Comparison of ENCODE assay signal across 28 cellular contexts in the genomic region with DNA sequence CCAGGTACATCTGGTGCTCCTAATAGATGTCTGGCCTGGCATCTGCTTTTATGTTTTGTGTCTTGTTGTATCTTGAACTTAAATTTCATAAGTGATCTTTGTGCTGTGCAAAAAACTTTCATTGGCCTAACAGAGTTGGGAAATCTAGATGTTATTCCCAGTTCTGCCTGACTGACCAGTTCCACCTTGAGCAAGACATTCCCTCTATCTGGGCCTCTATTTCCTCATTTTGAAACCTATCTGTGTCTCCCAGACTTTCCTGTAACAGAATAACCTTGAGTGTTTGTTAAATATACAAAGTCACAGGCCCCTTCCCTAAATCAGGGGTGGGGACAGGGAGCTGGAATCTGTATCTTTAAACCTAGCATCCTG. TPM values are rescaled to one million over a fixed set of nuclear protein-coding genes. Genes with fewer than 3 reads are reported as not detected.
A peak's percentile ranks its signal among the peaks of the same experiment; 100 is the strongest.
DNase-seq lines count a peak whose midpoint lies in the region; ATAC-seq, FAIRE-seq and TF ChIP-seq lines count a peak whose summit lies in the region.
"Had no signal": no experiment of that assay in that cellular context is flagged by ENCODE, and none has a peak within 500 bp of the region (broad histone marks: within the 10 kb centered on the region; RNA-seq: fewer than 3 reads in every experiment).

No MANE protein-coding gene starts in this region.

- FAIRE-seq in small intestine (lab: Jason Lieb, UNC) = no peak

- BruUV-seq in Caco-2 (replicated peaks; lab: Mats Ljungman, UMichigan) = no TSS peak

- peak overlapping the region in 3 of 4 donors; percentile 49 to 97 (median 54) for H3K27ac ChIP-seq in Peyer's patch
- H3K27ac ChIP-seq in gastroesophageal sphincter = peak overlapping the region in 3 of 4 donors; percentile 64 to 69 (median 65)
- H3K27ac ChIP-seq in small intestine (ENCODE audit: low read depth in 1 of 2, low read length in 1 of 2) = peak overlapping the region; percentile 28 to 33
- no peak overlapping the region for H3K27ac ChIP-seq in CD4-positive, alpha-beta T cell (ENCODE audit: low read depth, low read length)
- H3K27ac ChIP-seq: lower lobe of right lung, tibial artery had no signal

- H3K9me3 ChIP-seq in Caco-2 = no peaks in the 10 kb centered on the region
- no peaks in the 10 kb centered on the region for H3K9me3 ChIP-seq in Peyer's patch
- no peaks in the 10 kb centered on the region for H3K9me3 ChIP-seq in gastroesophageal sphincter
- H3K9me3 ChIP-seq in small intestine (ENCODE audit: control insufficient read depth, low read depth) = no peaks in the 10 kb centered on the region
- H3K9me3 ChIP-seq in CD4-positive, alpha-beta T cell (ENCODE audit: control insufficient read depth, low read length) = no peaks in the 10 kb centered on the region
- H3K9me3 ChIP-seq: lower lobe of right lung, MG63, mucosa of descending colon, tibial artery had no signal

- peak overlapping the region; percentile 8 for H3K27ac Mint-ChIP-seq in Caco-2 (ENCODE audit: unreplicated experiment)
- no peak overlapping the region for H3K27ac Mint-ChIP-seq in CD4-positive, alpha-beta T cell
- H3K27ac Mint-ChIP-seq: activated CD4-positive, alpha-beta T cell treated with anti-CD3 and anti-CD28 coated beads, Interleukin-2, amount 10 ng/mL, durations not matched to agents 7 days and 5 days; activated naive CD8-positive, alpha-beta T cell treated with anti-CD3 and anti-CD28 coated beads, Interleukin-2, amount 50 U/mL, for 24 hours; activated T-cell treated with anti-CD3 and anti-CD28 coated beads, Interleukin-2, amount 50 U/mL, for 24 hours had no signal

- H3K4me1 ChIP-seq in Caco-2 (peaks cover 62% of the 10 kb centered on the region), Peyer's patch (peaks cover 8 to 32% (median 17%) of the 10 kb centered on the region in 4 donors), gastroesophageal sphincter (peaks cover 0 to 25% (median 14%) of the 10 kb centered on the region in 3 donors), small intestine (ENCODE audit: control insufficient read depth in 2 of 2, insufficient read depth in 1 of 2, low read depth in 1 of 2, low read length in 1 of 2) (peaks cover 5 to 15% of the 10 kb centered on the region in 2 donors)

- H3K27me3 ChIP-seq in Caco-2 (replicated peaks; ENCODE audit: control insufficient read depth, insufficient read depth, low read length) = no peaks in the 10 kb centered on the region
- H3K27me3 ChIP-seq in Peyer's patch = no peaks in the 10 kb centered on the region
- no peaks in the 10 kb centered on the region for H3K27me3 ChIP-seq in gastroesophageal sphincter
- no peaks in the 10 kb centered on the region for H3K27me3 ChIP-seq in small intestine (ENCODE audit: control insufficient read depth in 2 of 2, insufficient read depth in 2 of 2, low read length in 2 of 2)
- H3K27me3 ChIP-seq in CD4-positive, alpha-beta T cell (ENCODE audit: control insufficient read depth, insufficient read depth, low read length) = no peaks in the 10 kb centered on the region
- H3K27me3 ChIP-seq: MG63, tibial artery had no signal

- CTCF ChIA-PET in Caco-2 (lab: Charles Lee) = interaction anchor here (0.8 to 1.4 kb wide), 9 partner anchors 9 to 282 kb away, joined by 3 to 14 read pairs (median 5); no protein-coding TSS in a partner anchor
- CTCF ChIA-PET in CD4-positive, alpha-beta T cell (lab: Charles Lee) = interaction anchor here (1.1 kb wide), 1 partner anchor 10 kb away, joined by 3 read pairs; no protein-coding TSS in a partner anchor

- no peak for TF ChIP-seq EP300 in gastroesophageal sphincter (IDR thresholded peaks at IDR 0.05)

- no peak overlapping the region for H3K4me3 Mint-ChIP-seq in Caco-2 (ENCODE audit: unreplicated experiment)
- H3K4me3 Mint-ChIP-seq in CD4-positive, alpha-beta T cell = no peak overlapping the region
- H3K4me3 Mint-ChIP-seq: activated CD4-positive, alpha-beta T cell treated with anti-CD3 and anti-CD28 coated beads, Interleukin-2, amount 10 ng/mL, durations not matched to agents 7 days and 5 days; activated naive CD8-positive, alpha-beta T cell treated with anti-CD3 and anti-CD28 coated beads, Interleukin-2, amount 50 U/mL, for 24 hours; activated T-cell treated with anti-CD3 and anti-CD28 coated beads, Interleukin-2, amount 50 U/mL, for 24 hours; H9; WTC11 had no signal

- peak in 1 of 2 experiments; percentile 55 for DNase-seq in Caco-2
- DNase-seq in Peyer's patch = no peak
- no peak for DNase-seq in small intestine
- no peak for DNase-seq in CD4-positive, alpha-beta T cell
- no peak for DNase-seq in hepatic stellate cell (ENCODE audit: low spot score)
- no peak for DNase-seq in SW480 (ENCODE audit: low spot score)
- DNase-seq: activated CD4-positive, alpha-beta T cell treated with anti-CD3 and anti-CD28 coated beads, Interleukin-2, amount 10 ng/mL, durations not matched to agents 7 days and 5 days; activated gamma-delta T cell treated with Interleukin-2 at 50 U/mL for 16 hours; activated naive CD8-positive, alpha-beta T cell treated with anti-CD3 and anti-CD28 coated beads, Interleukin-2, amount 50 U/mL, for 24 hours; activated T-cell treated with anti-CD3 and anti-CD28 coated beads, Interleukin-2, amount 50 U/mL, for 24 hours; effector CD8-positive, alpha-beta T cell; H9; MG63; NCI-H1417 treated with DMSO at 0.1 percent for 48 hours; NCI-H446; SHP77 treated with DMSO at 0.1 percent for 48 hours; stimulated activated CD4-positive, alpha-beta T cell treated with anti-CD3 and anti-CD28 coated beads, Interleukin-15, amount 100 ng/mL, for 24 hours; stimulated activated naive CD4-positive, alpha-beta T cell; T-helper 9 cell had no signal

- H3K36me3 ChIP-seq in Caco-2 (ENCODE audit: control insufficient read depth, insufficient read depth, low read length) (no peaks in the 10 kb centered on the region), Peyer's patch (no peaks in the 10 kb centered on the region), gastroesophageal sphincter (no peaks in the 10 kb centered on the region), small intestine (ENCODE audit: control insufficient read depth in 2 of 2, insufficient read depth in 2 of 2, low read length in 2 of 2) (no peaks in the 10 kb centered on the region)
- H3K36me3 ChIP-seq: lower lobe of right lung, MG63, tibial artery had no signal

- H3K27me3 Mint-ChIP-seq in Caco-2 (ENCODE audit: insufficient read depth, unreplicated experiment) = no peaks in the 10 kb centered on the region
- peaks cover 4% of the 10 kb centered on the region for H3K27me3 Mint-ChIP-seq in CD4-positive, alpha-beta T cell
- H3K27me3 Mint-ChIP-seq: activated CD4-positive, alpha-beta T cell treated with anti-CD3 and anti-CD28 coated beads, Interleukin-2, amount 10 ng/mL, durations not matched to agents 7 days and 5 days; activated naive CD8-positive, alpha-beta T cell treated with anti-CD3 and anti-CD28 coated beads, Interleukin-2, amount 50 U/mL, for 24 hours; activated T-cell treated with anti-CD3 and anti-CD28 coated beads, Interleukin-2, amount 50 U/mL, for 24 hours had no signal

- peaks cover 34% of the 10 kb centered on the region for H3K4me1 Mint-ChIP-seq in Caco-2 (ENCODE audit: low read depth, unreplicated experiment)
- no peaks in the 10 kb centered on the region for H3K4me1 Mint-ChIP-seq in CD4-positive, alpha-beta T cell (ENCODE audit: low read depth)
- H3K4me1 Mint-ChIP-seq: activated CD4-positive, alpha-beta T cell treated with anti-CD3 and anti-CD28 coated beads, Interleukin-2, amount 10 ng/mL, durations not matched to agents 7 days and 5 days had no signal

- H3K9me3 Mint-ChIP-seq in Caco-2 (ENCODE audit: unreplicated experiment) = no peaks in the 10 kb centered on the region
- no peaks in the 10 kb centered on the region for H3K9me3 Mint-ChIP-seq in CD4-positive, alpha-beta T cell
- H3K9me3 Mint-ChIP-seq: activated CD4-positive, alpha-beta T cell treated with anti-CD3 and anti-CD28 coated beads, Interleukin-2, amount 10 ng/mL, durations not matched to agents 7 days and 5 days; activated naive CD8-positive, alpha-beta T cell treated with anti-CD3 and anti-CD28 coated beads, Interleukin-2, amount 50 U/mL, for 24 hours; activated T-cell treated with anti-CD3 and anti-CD28 coated beads, Interleukin-2, amount 50 U/mL, for 24 hours; H9; WTC11 had no signal

- POLR2A ChIA-PET in Caco-2 (lab: Charles Lee) = interaction anchor here (0.7 to 1.4 kb wide), 2 partner anchors 30 to 142 kb away, joined by 3 to 4 read pairs; no protein-coding TSS in a partner anchor
- POLR2A ChIA-PET in CD4-positive, alpha-beta T cell (lab: Charles Lee) = no interaction called here

- no peak for TF ChIP-seq CTCF in Caco-2 (IDR thresholded peaks at IDR 0.05; ENCODE audit: insufficient read depth in 1 of 2, low read depth in 1 of 2, low read length in 1 of 2, severe bottlenecking in 1 of 2, unreplicated experiment in 1 of 2)
- TF ChIP-seq CTCF in Peyer's patch (IDR thresholded peaks at IDR 0.05) = no peak
- TF ChIP-seq CTCF in gastroesophageal sphincter (IDR thresholded peaks at IDR 0.05) = no peak
- TF ChIP-seq CTCF in CD4-positive, alpha-beta T cell (IDR thresholded peaks at IDR 0.05) = no peak

- H3K4me3 ChIP-seq in Caco-2 (ENCODE audit: low read depth, low read length) (no peak overlapping the region), Peyer's patch (no peak overlapping the region), gastroesophageal sphincter (no peak overlapping the region), small intestine (ENCODE audit: low read depth in 1 of 2, low read length in 2 of 2) (no peak overlapping the region)
- H3K4me3 ChIP-seq: K562, lower lobe of right lung, MG63, mucosa of descending colon, tibial artery had no signal

- intact Hi-C loops in Caco-2 (cut with micrococcal nuclease; ENCODE audit: unreplicated experiment) = loop anchor here (5.0 kb wide), 1 partner anchor 105 kb away; no protein-coding TSS in a partner anchor
- intact Hi-C loops in CD4-positive, alpha-beta T cell (cut with DNase I, micrococcal nuclease) = no loop called here

- ATAC-seq in gastroesophageal sphincter (no peak), GM21447 (IDR thresholded peaks at IDR 0.05; ENCODE audit: unreplicated experiment) (no peak)
- ATAC-seq in CD4-positive, alpha-beta T cell (ENCODE audit: poor library complexity) = no peak
- ATAC-seq: activated naive CD8-positive, alpha-beta T cell treated with anti-CD3 and anti-CD28 coated beads, Interleukin-2, amount 50 U/mL, for 24 hours; sciatic nerve had no signal

- H3K36me3 Mint-ChIP-seq in Caco-2 (ENCODE audit: insufficient read depth, unreplicated experiment) = peaks cover 20% of the 10 kb centered on the region
- no peaks in the 10 kb centered on the region for H3K36me3 Mint-ChIP-seq in CD4-positive, alpha-beta T cell (ENCODE audit: low read depth)
- H3K36me3 Mint-ChIP-seq: WTC11 had no signal

- TF ChIP-seq POLR2A in Peyer's patch (IDR thresholded peaks at IDR 0.05) (no peak), gastroesophageal sphincter (IDR thresholded peaks at IDR 0.05) (no peak)

RNA-seq across cellular contexts. Expression of a gene that starts 56.6 kb away (rescaled TPM):
- total RNA-seq in Caco-2 (2022) (710 and 751 TPM in 2 replicates), Peyer's patch (100 to 1,000 TPM in 3 of 4 donors, 10 to 100 TPM in 1; 62.7 to 969 (median 724) TPM), gastroesophageal sphincter (1 to 10 TPM in 1 of 4 donors, under 1 TPM in 1, not detected in 2; 0.54 to 6.1 TPM)
- 100 to 1,000 TPM; 580 to 727 (median 671) TPM for polyA plus RNA-seq in small intestine
- not detected for total RNA-seq in CD4-positive, alpha-beta T cell
- total RNA-seq: activated CD4-positive, alpha-beta T cell treated with anti-CD3 and anti-CD28 coated beads, Interleukin-2, amount 10 ng/mL, durations not matched to agents 7 days and 5 days; HT1080 had no signal

Comparison
In these comparisons a context has a peak if more than half of its experiments do, and no peak if none do; other contexts are left out.
1. RNA of a gene that starts 56.6 kb away (total RNA-seq): 62.7 to 969 TPM in Peyer's patch and 710 to 751 TPM in Caco-2; 0.54 to 6.1 TPM in gastroesophageal sphincter and not detected in CD4-positive, alpha-beta T cell; every median in the first group is over 4 times any median in the second.